Comparison of ENCODE assay signal across 11 cellular contexts in genomic region chr3:32413845-32414526, GRCh38. TPM values are rescaled to one million over a fixed set of nuclear protein-coding genes. Genes with fewer than 3 reads are reported as not detected.
DNase-seq lines count a peak whose midpoint lies in the region; ATAC-seq and TF ChIP-seq lines count a peak whose summit lies in the region.
"Had no signal": no experiment of that assay in that cellular context is flagged by ENCODE, and none has a peak within 500 bp of the region (broad histone marks: within the 10 kb centered on the region; RNA-seq: fewer than 3 reads in every experiment).

No MANE protein-coding gene starts in this region.

- H3K9me2 ChIP-seq in PC-3 (replicated peaks; ENCODE audit: low read length) = no peaks in the 10 kb centered on the region

- H3K27me3 ChIP-seq in PC-3 (ENCODE audit: low read length) = no peaks in the 10 kb centered on the region
- no peaks in the 10 kb centered on the region for H3K27me3 ChIP-seq in effector memory CD4-positive, alpha-beta T cell (replicated peaks; ENCODE audit: control insufficient read depth, insufficient read depth, low read length, poor library complexity, severe bottlenecking)
- H3K27me3 ChIP-seq: SJSA1 had no signal

- no peaks in the 10 kb centered on the region for H3K9me3 ChIP-seq in PC-3 (ENCODE audit: low read length)
- H3K9me3 ChIP-seq in effector memory CD4-positive, alpha-beta T cell (ENCODE audit: control insufficient read depth, low read length) = no peaks in the 10 kb centered on the region
- H3K9me3 ChIP-seq: SJSA1 had no signal

- peak overlapping the region; percentile 10; the same call in 1 of the 2 replicates for H3K4me2 ChIP-seq in PC-3 (ENCODE audit: low read length)

- no peaks in the 10 kb centered on the region for H3K27me3 Mint-ChIP-seq in activated naive CD4-positive, alpha-beta T cell treated with anti-CD3 and anti-CD28 coated beads, Interleukin-2, amount 10 ng/mL, durations not matched to agents 7 days and 5 days

- intact Hi-C loops in PC-3 (cut with micrococcal nuclease) = no loop called here

- H3K36me3 ChIP-seq in PC-3 (ENCODE audit: low read depth, low read length) = peaks cover 5% of the 10 kb centered on the region; the same call in 1 of the 2 replicates
- no peaks in the 10 kb centered on the region for H3K36me3 ChIP-seq in effector memory CD4-positive, alpha-beta T cell (ENCODE audit: control insufficient read depth, insufficient read depth, low read length)
- H3K36me3 ChIP-seq: HAP-1, SJSA1 had no signal

- H3K4me1 ChIP-seq in PC-3 (ENCODE audit: insufficient read depth, low read length) = peaks cover 28% of the 10 kb centered on the region
- peaks cover 16% of the 10 kb centered on the region for H3K4me1 ChIP-seq in effector memory CD4-positive, alpha-beta T cell (ENCODE audit: control insufficient read depth, insufficient read depth, low read length, poor library complexity, severe bottlenecking)
- H3K4me1 ChIP-seq: SJSA1 had no signal

- no peak overlapping the region for H2AFZ ChIP-seq in PC-3 (ENCODE audit: low read length)

- H3K27ac Mint-ChIP-seq in activated naive CD4-positive, alpha-beta T cell treated with anti-CD3 and anti-CD28 coated beads, Interleukin-2, amount 10 ng/mL, durations not matched to agents 7 days and 5 days = peak overlapping the region; percentile 93
- peak overlapping the region; percentile 88 for H3K27ac Mint-ChIP-seq in stimulated activated effector memory CD8-positive, alpha-beta T cell treated with anti-CD3 and anti-CD28 coated beads, Interleukin-12 subunit alpha, Interleukin-12 subunit beta, amount 100 ng/mL, for 72 hours

- no peak for ATAC-seq in PC-3
- no peak for ATAC-seq in stimulated activated effector memory CD8-positive, alpha-beta T cell treated with anti-CD3 and anti-CD28 coated beads, Interleukin-12 subunit alpha, Interleukin-12 subunit beta, amount 100 ng/mL, for 72 hours

- no peaks in the 10 kb centered on the region for H4K20me1 ChIP-seq in PC-3 (ENCODE audit: low read length)

- no peaks in the 10 kb centered on the region for H3K9me3 Mint-ChIP-seq in activated naive CD4-positive, alpha-beta T cell treated with anti-CD3 and anti-CD28 coated beads, Interleukin-2, amount 10 ng/mL, durations not matched to agents 7 days and 5 days
- no peaks in the 10 kb centered on the region for H3K9me3 Mint-ChIP-seq in stimulated activated effector memory CD8-positive, alpha-beta T cell treated with anti-CD3 and anti-CD28 coated beads, Interleukin-12 subunit alpha, Interleukin-12 subunit beta, amount 100 ng/mL, for 72 hours

- H3F3A ChIP-seq in PC-3 (ENCODE audit: low read length, unreplicated experiment) = peaks cover under 1% of the 10 kb centered on the region

- CTCF ChIA-PET in activated naive CD4-positive, alpha-beta T cell treated with anti-CD3 and anti-CD28 coated beads, Interleukin-2, amount 10 ng/mL, durations not matched to agents 7 days and 5 days (lab: Charles Lee) = interaction anchor here (0.8 to 2.0 kb wide), 6 partner anchors 9 to 54 kb away, joined by 3 to 13 read pairs (median 6); no protein-coding TSS in a partner anchor
- CTCF ChIA-PET in PC-3 (lab: Charles Lee) = interaction anchor here (0.8 kb wide), 1 partner anchor 39 kb away, joined by 3 read pairs; no protein-coding TSS in a partner anchor

- H3K9ac ChIP-seq in PC-3 (ENCODE audit: low read length) = no peak overlapping the region

- no peak for TF ChIP-seq CTCF in PC-3 (conservative IDR thresholded peaks at IDR 0.05; ENCODE audit: low read depth, low read length)

- POLR2A ChIA-PET in PC-3 (lab: Charles Lee; ENCODE audit: unreplicated experiment) = no interaction called here

- peaks cover 30% of the 10 kb centered on the region for H3K36me3 Mint-ChIP-seq in activated naive CD4-positive, alpha-beta T cell treated with anti-CD3 and anti-CD28 coated beads, Interleukin-2, amount 10 ng/mL, durations not matched to agents 7 days and 5 days
- H3K36me3 Mint-ChIP-seq in stimulated activated effector memory CD8-positive, alpha-beta T cell treated with anti-CD3 and anti-CD28 coated beads, Interleukin-12 subunit alpha, Interleukin-12 subunit beta, amount 100 ng/mL, for 72 hours = no peaks in the 10 kb centered on the region

- H3K79me2 ChIP-seq in PC-3 (ENCODE audit: low read length) = peaks cover 96% of the 10 kb centered on the region

- no peak for DNase-seq in activated naive CD4-positive, alpha-beta T cell treated with anti-CD3 and anti-CD28 coated beads, Interleukin-2, amount 10 ng/mL, durations not matched to agents 7 days and 5 days
- no peak for DNase-seq in activated naive CD4-positive, alpha-beta T cell treated with anti-CD3 and anti-CD28 coated beads, Interleukin-2, amount 50 U/mL, for 16 hours
- no peak for DNase-seq in PC-3
- no peak for DNase-seq in effector memory CD4-positive, alpha-beta T cell
- DNase-seq in stimulated activated effector memory CD8-positive, alpha-beta T cell treated with anti-CD3 and anti-CD28 coated beads, Interleukin-12 subunit alpha, Interleukin-12 subunit beta, amount 100 ng/mL, for 72 hours (ENCODE audit: low spot score in 2 of 2) = no peak
- DNase-seq in kidney tubule cell (ENCODE audit: low spot score) = no peak
- no peak for DNase-seq in HT-29 (ENCODE audit: low spot score)
- DNase-seq in LoVo (ENCODE audit: low spot score) = no peak

- peaks cover 72% of the 10 kb centered on the region for H3K4me1 Mint-ChIP-seq in activated naive CD4-positive, alpha-beta T cell treated with anti-CD3 and anti-CD28 coated beads, Interleukin-2, amount 10 ng/mL, durations not matched to agents 7 days and 5 days
- peaks cover 37% of the 10 kb centered on the region for H3K4me1 Mint-ChIP-seq in stimulated activated effector memory CD8-positive, alpha-beta T cell treated with anti-CD3 and anti-CD28 coated beads, Interleukin-12 subunit alpha, Interleukin-12 subunit beta, amount 100 ng/mL, for 72 hours

- peak overlapping the region; percentile 31 for H3K27ac ChIP-seq in PC-3 (ENCODE audit: low read length)
- H3K27ac ChIP-seq in effector memory CD4-positive, alpha-beta T cell (ENCODE audit: insufficient read depth, low read length, poor library complexity, severe bottlenecking) = peak overlapping the region; percentile 59
- H3K27ac ChIP-seq: SJSA1 had no signal

- no peak overlapping the region for H3K4me3 Mint-ChIP-seq in activated naive CD4-positive, alpha-beta T cell treated with anti-CD3 and anti-CD28 coated beads, Interleukin-2, amount 10 ng/mL, durations not matched to agents 7 days and 5 days
- H3K4me3 Mint-ChIP-seq in stimulated activated effector memory CD8-positive, alpha-beta T cell treated with anti-CD3 and anti-CD28 coated beads, Interleukin-12 subunit alpha, Interleukin-12 subunit beta, amount 100 ng/mL, for 72 hours = peak overlapping the region; percentile 29
- H3K4me3 Mint-ChIP-seq: neural crest cell had no signal

- BruUV-seq in PC-3 (replicated peaks; lab: Mats Ljungman, UMichigan) = TSS peak; percentile 71

- no peak overlapping the region for H3K4me3 ChIP-seq in PC-3 (ENCODE audit: low read length)
- H3K4me3 ChIP-seq in effector memory CD4-positive, alpha-beta T cell (ENCODE audit: insufficient read depth, low read depth, low read length, poor library complexity, severe bottlenecking) = no peak overlapping the region
- H3K4me3 ChIP-seq: HAP-1, SJSA1 had no signal

RNA-seq across cellular contexts. Expression of gene CMTM7, which starts 22.3 kb away (rescaled TPM):
- total RNA-seq in PC-3 (2014; rRNA removed) = 37.1 and 71.0 TPM in 2 replicates
- 20.2 and 30.7 TPM in 2 replicates for total RNA-seq in HT-29 (2014; rRNA removed; shearing (Covaris generic))
